ENCODE assay signal across 21 cellular contexts in the genomic region with DNA sequence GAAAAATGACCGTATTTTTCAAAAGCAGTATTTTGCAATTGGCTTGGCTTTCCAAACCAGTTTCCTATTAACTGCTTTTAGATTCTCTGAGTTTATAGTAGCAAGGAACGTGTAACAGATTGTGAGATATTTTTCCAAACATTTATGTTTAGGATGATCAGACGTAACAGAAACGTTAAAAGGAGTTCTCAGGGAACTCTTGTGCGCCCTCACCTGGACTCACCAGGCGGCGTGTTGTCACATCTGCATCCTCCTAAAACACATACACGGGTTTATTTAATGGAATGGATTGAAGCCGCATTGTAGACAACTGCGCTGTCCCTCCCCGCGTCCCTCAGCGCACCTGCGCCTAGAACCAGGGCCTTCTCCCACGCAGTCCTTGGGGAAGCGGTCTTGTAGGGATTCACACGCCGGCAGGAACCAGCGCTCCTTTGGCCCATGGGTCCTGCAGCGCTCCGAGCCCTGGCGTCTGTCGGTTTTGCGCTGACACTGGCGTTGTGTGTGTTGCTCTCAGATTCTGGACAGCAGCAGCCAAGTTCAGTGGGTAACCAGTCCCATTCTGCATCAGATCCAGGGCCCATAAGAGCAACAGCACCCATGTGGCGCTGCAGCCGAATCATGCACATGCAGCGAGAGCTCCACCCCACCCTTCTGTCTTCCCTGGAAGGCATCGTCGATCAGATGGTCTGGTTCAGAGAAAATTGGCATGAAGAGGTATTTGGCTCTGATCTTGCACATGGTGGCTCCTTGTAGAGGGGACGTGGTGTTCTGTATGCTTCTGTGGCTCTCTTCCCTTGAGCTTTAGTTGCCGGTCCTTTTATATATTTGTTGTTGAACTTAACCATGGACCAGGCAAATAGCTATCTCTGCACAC.
DNase-seq lines count a peak whose midpoint lies in the region; ATAC-seq and TF ChIP-seq lines count a peak whose summit lies in the region.
"Had no signal": no experiment of that assay in that cellular context is flagged by ENCODE, and none has a peak within 500 bp of the region (broad histone marks: within the 10 kb centered on the region; RNA-seq: fewer than 3 reads in every experiment).

No MANE protein-coding gene starts in this region.

- intact Hi-C loops in sciatic nerve (cut with DNase I): no loop called here

- peaks cover 0 to 2% of the 10 kb centered on the region in 2 experiments; a peak in 1 of 4 replicates for H3K4me1 ChIP-seq in SK-N-SH (ENCODE audit: control insufficient read depth in 1 of 2, insufficient read depth in 2 of 2, low read depth in 1 of 2, low read length in 1 of 2)
- peaks cover 8% of the 10 kb centered on the region for H3K4me1 ChIP-seq in CD8-positive, alpha-beta memory T cell (ENCODE audit: insufficient read depth, low read length)

- H3K4me2 ChIP-seq in SK-N-SH: no peak overlapping the region

- no peak for TF ChIP-seq EP300 in SK-N-SH (IDR thresholded peaks at IDR 0.05; ENCODE audit: borderline replicate concordance in 1 of 2, low read depth in 1 of 2, low read length in 1 of 2)

- CTCF ChIA-PET in SK-N-SH (lab: Yijun Ruan, JAX): interaction anchor here (0.8 to 1.5 kb wide), 4 partner anchors 8 to 115 kb away, joined by 3 to 5 read pairs (median 4); a partner anchor contains a TSS
- CTCF ChIA-PET in CD8-positive, alpha-beta memory T cell (lab: Charles Lee): no interaction called here

- no peak overlapping the region for H2AFZ ChIP-seq in SK-N-SH (ENCODE audit: low read depth)

- no peak for TF ChIP-seq RAD21 in SK-N-SH (IDR thresholded peaks at IDR 0.05; ENCODE audit: low read length)

- no peak overlapping the region for H3K4me3 Mint-ChIP-seq in chondrocyte (ENCODE audit: unreplicated experiment)
- H3K4me3 Mint-ChIP-seq in CD8-positive, alpha-beta memory T cell: no peak overlapping the region
- H3K4me3 Mint-ChIP-seq: activated naive CD8-positive, alpha-beta T cell treated with anti-CD3 and anti-CD28 coated beads, Interleukin-2, amount 50 U/mL, for 24 hours; CD4-positive, alpha-beta memory T cell; stimulated activated naive CD8-positive, alpha-beta T cell treated with anti-CD3 and anti-CD28 coated beads, Interleukin-15, amount 100 ng/mL, for 72 hours had no signal

- peaks cover 4% of the 10 kb centered on the region for H3F3A ChIP-seq in SK-N-SH (replicated peaks; ENCODE audit: insufficient read depth)

- DNase-seq in SK-N-SH (no peak), LNCaP clone FGC (ENCODE audit: low read depth) (no peak), chondrocyte (ENCODE audit: low spot score) (peak; percentile 19), sciatic nerve (ENCODE audit: low spot score) (peak; percentile 49), NCI-H2171 treated with DMSO at 0.1 percent for 48 hours (lab: John Stamatoyannopoulos, UW) (no peak), AG08395 (ENCODE audit: low spot score) (no peak)
- no peak for DNase-seq in CD8-positive, alpha-beta memory T cell
- DNase-seq: activated CD4-positive, alpha-beta T cell treated with anti-CD3 and anti-CD28 coated beads, Interleukin-2, amount 50 U/mL, for 48 hours; activated naive CD8-positive, alpha-beta T cell treated with anti-CD3 and anti-CD28 coated beads, Interleukin-2, amount 50 U/mL, for 24 hours; activated T-cell treated with anti-CD3 and anti-CD28 coated beads, Interleukin-2, amount 50 U/mL, for 1 hour; CD4-positive, alpha-beta memory T cell; effector memory CD4-positive, alpha-beta T cell; hypothalamus; kidney glomerular epithelial cell; midbrain; NCI-H1092 treated with DMSO at 0.1 percent for 48 hours; NCI-H748 treated with DMSO at 0.1 percent for 48 hours; retina; stimulated activated CD4-positive, alpha-beta T cell treated with anti-CD3 and anti-CD28 coated beads, Interleukin-15, amount 100 ng/mL, for 24 hours; stimulated activated naive CD8-positive, alpha-beta T cell treated with anti-CD3 and anti-CD28 coated beads, Interleukin-15, amount 100 ng/mL, for 72 hours had no signal

- no peaks in the 10 kb centered on the region for H3K4me1 Mint-ChIP-seq in chondrocyte (ENCODE audit: low read depth)
- H3K4me1 Mint-ChIP-seq in CD8-positive, alpha-beta memory T cell: peaks cover 16 to 18% (median 16%) of the 10 kb centered on the region in 3 donors

- POLR2A ChIA-PET in SK-N-SH (lab: Yijun Ruan, JAX): no interaction called here
- POLR2A ChIA-PET in CD8-positive, alpha-beta memory T cell (lab: Charles Lee): no interaction called here

- ATAC-seq in SK-N-SH treated with all-trans-retinoic acid at 6 μM for 48 hours: no peak
- no peak for ATAC-seq in sciatic nerve
- ATAC-seq: activated naive CD8-positive, alpha-beta T cell treated with anti-CD3 and anti-CD28 coated beads, Interleukin-2, amount 50 U/mL, for 24 hours; stimulated activated naive CD8-positive, alpha-beta T cell treated with anti-CD3 and anti-CD28 coated beads, Interleukin-15, amount 100 ng/mL, for 72 hours had no signal

- H3K27me3 Mint-ChIP-seq in chondrocyte (ENCODE audit: low read depth): no peaks in the 10 kb centered on the region
- H3K27me3 Mint-ChIP-seq in CD8-positive, alpha-beta memory T cell: no peaks in the 10 kb centered on the region
- H3K27me3 Mint-ChIP-seq: activated naive CD8-positive, alpha-beta T cell treated with anti-CD3 and anti-CD28 coated beads, Interleukin-2, amount 50 U/mL, for 24 hours; CD4-positive, alpha-beta memory T cell; stimulated activated naive CD8-positive, alpha-beta T cell treated with anti-CD3 and anti-CD28 coated beads, Interleukin-15, amount 100 ng/mL, for 72 hours had no signal

- no peaks in the 10 kb centered on the region for H3K9me3 Mint-ChIP-seq in chondrocyte (ENCODE audit: low read depth)
- no peaks in the 10 kb centered on the region for H3K9me3 Mint-ChIP-seq in CD8-positive, alpha-beta memory T cell
- H3K9me3 Mint-ChIP-seq: activated naive CD8-positive, alpha-beta T cell treated with anti-CD3 and anti-CD28 coated beads, Interleukin-2, amount 50 U/mL, for 24 hours; CD4-positive, alpha-beta memory T cell; stimulated activated naive CD8-positive, alpha-beta T cell treated with anti-CD3 and anti-CD28 coated beads, Interleukin-15, amount 100 ng/mL, for 72 hours had no signal

- H3K79me2 ChIP-seq in SK-N-SH (ENCODE audit: insufficient read depth): no peaks in the 10 kb centered on the region

- H3K36me3 ChIP-seq in SK-N-SH (replicated peaks in 1 of 2; ENCODE audit: control insufficient read depth in 1 of 2, insufficient read depth in 2 of 2, low read length in 1 of 2): peaks cover 64 to 91% of the 10 kb centered on the region in 2 experiments
- peaks cover 61% of the 10 kb centered on the region for H3K36me3 ChIP-seq in CD8-positive, alpha-beta memory T cell (ENCODE audit: insufficient read depth, low read length)

- H3K9me2 ChIP-seq in SK-N-SH: no peaks in the 10 kb centered on the region

- no peaks in the 10 kb centered on the region for H3K27me3 ChIP-seq in SK-N-SH (ENCODE audit: insufficient read depth)
- H3K27me3 ChIP-seq in CD8-positive, alpha-beta memory T cell (ENCODE audit: insufficient read depth, low read length, poor library complexity, severe bottlenecking): no peaks in the 10 kb centered on the region

- no peak overlapping the region for H3K9ac ChIP-seq in SK-N-SH

- H4K20me1 ChIP-seq in SK-N-SH (ENCODE audit: insufficient read depth): no peaks in the 10 kb centered on the region

- H3K36me3 Mint-ChIP-seq in chondrocyte (ENCODE audit: low read depth): peaks cover 46% of the 10 kb centered on the region
- peaks cover 6 to 84% (median 30%) of the 10 kb centered on the region in 3 donors for H3K36me3 Mint-ChIP-seq in CD8-positive, alpha-beta memory T cell

- H3K27ac ChIP-seq in SK-N-SH (ENCODE audit: low read depth in 2 of 2, low read length in 1 of 2): no peak overlapping the region
- no peak overlapping the region for H3K27ac ChIP-seq in CD8-positive, alpha-beta memory T cell (ENCODE audit: low read depth, low read length)

- WGBS in SK-N-SH (ENCODE audit: low lambda C conversion rate): 95% methylated on average over 29 of the region's 32 CpGs

- H3K9me3 ChIP-seq in SK-N-SH: no peaks in the 10 kb centered on the region
- H3K9me3 ChIP-seq in CD8-positive, alpha-beta memory T cell (ENCODE audit: low read length): no peaks in the 10 kb centered on the region

- no peak overlapping the region for H3K4me3 ChIP-seq in SK-N-SH (ENCODE audit: low read depth in 2 of 2, low read length in 1 of 2)
- no peak overlapping the region for H3K4me3 ChIP-seq in LNCaP clone FGC (ENCODE audit: low read depth, low read length)
- no peak overlapping the region for H3K4me3 ChIP-seq in CD8-positive, alpha-beta memory T cell (ENCODE audit: low read length)

- TF ChIP-seq CTCF in SK-N-SH (IDR thresholded peaks at IDR 0.05) (peak; percentile 33), LNCaP clone FGC (IDR thresholded peaks at IDR 0.05; ENCODE audit: control insufficient read depth, extremely low read depth, insufficient read depth) (peak; percentile 13; the same call in 1 of the 2 replicates), chondrocyte (IDR thresholded peaks at IDR 0.05) (peak; percentile 43)

- no peak overlapping the region for H3K27ac Mint-ChIP-seq in chondrocyte (ENCODE audit: unreplicated experiment)
- H3K27ac Mint-ChIP-seq in CD8-positive, alpha-beta memory T cell: no peak overlapping the region
- H3K27ac Mint-ChIP-seq: activated naive CD8-positive, alpha-beta T cell treated with anti-CD3 and anti-CD28 coated beads, Interleukin-2, amount 50 U/mL, for 24 hours had no signal

TF ChIP-seq in SK-N-SH, 30 proteins besides CTCF, POLR2A, EP300 and RAD21 (continues in another document):
- no peak for TF ChIP-seq FOSL2 (IDR thresholded peaks at IDR 0.05; ENCODE audit: borderline replicate concordance, low read depth)
- TF ChIP-seq, protein P1, sequence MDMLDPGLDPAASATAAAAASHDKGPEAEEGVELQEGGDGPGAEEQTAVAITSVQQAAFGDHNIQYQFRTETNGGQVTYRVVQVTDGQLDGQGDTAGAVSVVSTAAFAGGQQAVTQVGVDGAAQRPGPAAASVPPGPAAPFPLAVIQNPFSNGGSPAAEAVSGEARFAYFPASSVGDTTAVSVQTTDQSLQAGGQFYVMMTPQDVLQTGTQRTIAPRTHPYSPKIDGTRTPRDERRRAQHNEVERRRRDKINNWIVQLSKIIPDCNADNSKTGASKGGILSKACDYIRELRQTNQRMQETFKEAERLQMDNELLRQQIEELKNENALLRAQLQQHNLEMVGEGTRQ (IDR thresholded peaks at IDR 0.05; ENCODE audit: borderline replicate concordance, low read depth, low read length): no peak

Comparison
In these comparisons a context has a peak if more than half of its experiments do, and no peak if none do; other contexts are left out.
1. DNase-seq: peak in chondrocyte (single experiment) and sciatic nerve (single experiment); none in SK-N-SH (single experiment), LNCaP clone FGC (single experiment), NCI-H2171 treated with DMSO at 0.1 percent for 48 hours (single experiment), CD8-positive, alpha-beta memory T cell (0 of 5) and AG08395 (single experiment).
2. Peak in every context shown above with its lines, with median percentiles within 50 percentile points of each other: CTCF ChIP-seq.